In genomic region chr7:26292768-26293560, GRCh38 we compare ENCODE assay signal across 9 cellular contexts. TPM values are rescaled to one million over a fixed set of nuclear protein-coding genes. Genes with fewer than 3 reads are reported as not detected.
DNase-seq lines count a peak whose midpoint lies in the region; ATAC-seq, FAIRE-seq and TF ChIP-seq lines count a peak whose summit lies in the region.
"Had no signal": no experiment of that assay in that cellular context is flagged by ENCODE, and none has a peak within 500 bp of the region (broad histone marks: within the 10 kb centered on the region; RNA-seq: fewer than 3 reads in every experiment).

No MANE protein-coding gene starts in this region.

- TF ChIP-seq POLR2A in H54 (IDR thresholded peaks at IDR 0.05; ENCODE audit: low read depth, low read length), result no peak

- H3K4me3 Mint-ChIP-seq in progenitor cell of endocrine pancreas (ENCODE audit: low read depth), result peak overlapping the region; percentile 90

- no peak overlapping the region for H3K27ac ChIP-seq in coronary artery

- peaks cover 5% of the 10 kb centered on the region for H3K4me1 Mint-ChIP-seq in progenitor cell of endocrine pancreas (ENCODE audit: low read depth)

- no peak for TF ChIP-seq CTCF in coronary artery (IDR thresholded peaks at IDR 0.05)
- TF ChIP-seq CTCF in progenitor cell of endocrine pancreas (IDR thresholded peaks at IDR 0.05; ENCODE audit: unreplicated experiment), result no peak

- FAIRE-seq in H54 (lab: Jason Lieb, UNC), result no peak

- peak overlapping the region; percentile 3 for H3K27ac Mint-ChIP-seq in progenitor cell of endocrine pancreas

- H3K4me3 ChIP-seq in coronary artery, result peak overlapping the region; percentile 71

- no peaks in the 10 kb centered on the region for H3K27me3 Mint-ChIP-seq in progenitor cell of endocrine pancreas

- no peaks in the 10 kb centered on the region for H3K9me3 Mint-ChIP-seq in progenitor cell of endocrine pancreas (ENCODE audit: low read depth)

- ATAC-seq in GM18502 (IDR thresholded peaks at IDR 0.05; ENCODE audit: poor library complexity, unreplicated experiment), result no peak

- peak; percentile 16 for DNase-seq in DMS53 (lab: John Stamatoyannopoulos, UW)
- no peak for DNase-seq in DMS53 treated with DMSO at 0.1 percent for 48 hours (lab: John Stamatoyannopoulos, UW; ENCODE audit: unreplicated experiment)
- DNase-seq in NCI-H146 treated with DMSO at 0.1 percent for 48 hours (lab: John Stamatoyannopoulos, UW; ENCODE audit: unreplicated experiment), result peak; percentile 8
- no peak for DNase-seq in coronary artery (ENCODE audit: low spot score)
- DNase-seq in progenitor cell of endocrine pancreas (ENCODE audit: low spot score, unreplicated experiment), result no peak
- DNase-seq in NCI-H187 (lab: John Stamatoyannopoulos, UW), result no peak
- no peak for DNase-seq in H54 (ENCODE audit: insufficient read length, low spot score)
- DNase-seq: foreskin fibroblast had no signal

- H3K36me3 Mint-ChIP-seq in progenitor cell of endocrine pancreas (ENCODE audit: insufficient read depth), result no peaks in the 10 kb centered on the region

RNA-seq across cellular contexts. Expression of gene SNX10, which starts 1.3 kb away (rescaled TPM):
- total RNA-seq in progenitor cell of endocrine pancreas, result 9.2 and 10.0 TPM in 2 replicates

Comparison
In these comparisons a context has a peak if more than half of its experiments do, and no peak if none do; other contexts are left out.
1. DNase-seq: peak in DMS53 (single experiment) and NCI-H146 treated with DMSO at 0.1 percent for 48 hours (single experiment); none in DMS53 treated with DMSO at 0.1 percent for 48 hours (single experiment), coronary artery (single experiment), progenitor cell of endocrine pancreas (single experiment), NCI-H187 (0 of 2) and H54 (single experiment).